ENCODE assay signal across 15 cellular contexts in the genomic region with DNA sequence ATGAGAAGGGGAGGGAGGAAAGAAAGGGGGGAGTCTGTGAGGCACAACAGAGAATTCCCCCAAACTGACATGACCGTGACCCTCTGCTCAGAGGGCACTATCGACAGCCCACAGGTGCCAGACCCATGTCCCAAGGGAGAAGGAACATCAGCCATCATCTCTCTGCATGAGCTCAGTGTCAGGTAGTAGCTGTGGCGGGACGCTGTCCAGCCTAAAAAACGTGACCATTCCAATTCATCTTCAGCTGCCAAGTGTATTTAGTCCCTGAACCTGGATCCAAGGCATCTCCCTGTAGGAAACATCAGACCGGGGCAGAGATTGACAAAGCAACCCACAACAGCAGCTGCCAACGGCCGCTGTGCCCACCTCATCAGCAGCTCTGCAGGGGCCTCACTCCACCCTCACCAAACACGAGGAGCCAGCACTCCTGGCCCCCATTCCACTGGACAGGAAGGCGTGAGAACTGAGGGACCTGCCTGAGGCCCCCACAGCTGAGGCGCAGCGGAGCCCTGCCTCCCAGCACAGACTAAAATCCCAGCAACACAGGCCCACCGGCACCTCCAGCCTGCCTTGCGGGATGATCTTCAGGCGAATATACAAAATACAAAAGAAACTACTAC. TPM values are rescaled to one million over a fixed set of nuclear protein-coding genes. Genes with fewer than 3 reads are reported as not detected.
DNase-seq lines count a peak whose midpoint lies in the region; ATAC-seq and TF ChIP-seq lines count a peak whose summit lies in the region.
"Had no signal": no experiment of that assay in that cellular context is flagged by ENCODE, and none has a peak within 500 bp of the region (broad histone marks: within the 10 kb centered on the region; RNA-seq: fewer than 3 reads in every experiment).

No MANE protein-coding gene starts in this region.

- CTCF ChIA-PET in Caco-2 (lab: Charles Lee): interaction anchor here (0.6 to 1.8 kb wide), 3 partner anchors 8 to 22 kb away, joined by 3 to 12 read pairs (median 6); partner anchors contain the start of gene TAF1C

- H3K4me3 ChIP-seq in Caco-2 (ENCODE audit: low read depth, low read length) (no peak overlapping the region), heart right ventricle (no peak overlapping the region), skeletal muscle tissue (ENCODE audit: low read length in 3 of 3) (no peak overlapping the region)

- POLR2A ChIA-PET in Caco-2 (lab: Charles Lee): no interaction called here

- H3K36me3 ChIP-seq in Caco-2 (ENCODE audit: control insufficient read depth, insufficient read depth, low read length): peaks cover 1% of the 10 kb centered on the region
- peaks cover 0 to 58% (median 43%) of the 10 kb centered on the region in 9 donors for H3K36me3 ChIP-seq in heart right ventricle
- peaks cover 35 to 40% (median 38%) of the 10 kb centered on the region in 3 donors for H3K36me3 ChIP-seq in skeletal muscle tissue (ENCODE audit: control insufficient read depth in 3 of 3, insufficient read depth in 3 of 3, low read length in 3 of 3)

- H3K9me3 ChIP-seq in Caco-2: no peaks in the 10 kb centered on the region
- H3K9me3 ChIP-seq in heart right ventricle: no peaks in the 10 kb centered on the region
- H3K9me3 ChIP-seq in skeletal muscle tissue (ENCODE audit: control insufficient read depth in 3 of 3, low read length in 3 of 3): no peaks in the 10 kb centered on the region

- no peaks in the 10 kb centered on the region for H3K4me1 Mint-ChIP-seq in Caco-2 (ENCODE audit: low read depth, unreplicated experiment)
- peaks cover 6% of the 10 kb centered on the region for H3K4me1 Mint-ChIP-seq in activated T-helper 1 cell treated with anti-CD3 and anti-CD28 coated beads, Interleukin-12 subunit alpha, Interleukin-12 subunit beta, Interleukin-2, Interleukin-4 antibody, amounts not matched to agents 30 ng/mL and 10 ng/mL and 1 ng/mL, durations not matched to agents 14 hours and 24 hours and 36 hours (ENCODE audit: low read depth)

- peak in 2 of 8 donors; percentile 8 for ATAC-seq in heart right ventricle
- ATAC-seq in HG02852 (IDR thresholded peaks at IDR 0.05; ENCODE audit: unreplicated experiment): no peak
- no peak for ATAC-seq in GM18858 (IDR thresholded peaks at IDR 0.05; ENCODE audit: unreplicated experiment)
- no peak for ATAC-seq in HG02610 (IDR thresholded peaks at IDR 0.05; ENCODE audit: unreplicated experiment)
- ATAC-seq: natural killer cell treated with Interleukin-12 subunit alpha and Interleukin-12 subunit beta and Interleukin-15 and Interleukin-18, amount 100 ng/mL, for 72 hours had no signal

- TF ChIP-seq CTCF in Caco-2 (IDR thresholded peaks at IDR 0.05; ENCODE audit: insufficient read depth in 1 of 2, low read depth in 1 of 2, low read length in 1 of 2, severe bottlenecking in 1 of 2, unreplicated experiment in 1 of 2) (no peak), heart right ventricle (IDR thresholded peaks at IDR 0.05) (no peak)

- intact Hi-C loops in Caco-2 (cut with micrococcal nuclease; ENCODE audit: unreplicated experiment) (no loop called here), heart right ventricle (cut with DNase I) (loop anchor here in 3 of 10 donors (5.0 to 10.0 kb wide), 6 partner anchors 61 to 351 kb away; partner anchors contain the start of genes NECAB2 (in 2 of the 3) and MBTPS1 (in 1 of the 3))
- intact Hi-C loops in activated T-helper 1 cell treated with anti-CD3 and anti-CD28 coated beads, Interleukin-12 subunit alpha, Interleukin-12 subunit beta, Interleukin-2, Interleukin-4 antibody, amounts not matched to agents 30 ng/mL and 10 ng/mL and 1 ng/mL, durations not matched to agents 14 hours and 24 hours and 36 hours (cut with micrococcal nuclease): no loop called here

- no peaks in the 10 kb centered on the region for H3K27me3 ChIP-seq in Caco-2 (replicated peaks; ENCODE audit: control insufficient read depth, insufficient read depth, low read length)
- no peaks in the 10 kb centered on the region for H3K27me3 ChIP-seq in heart right ventricle
- H3K27me3 ChIP-seq in skeletal muscle tissue (ENCODE audit: control insufficient read depth in 3 of 3, insufficient read depth in 3 of 3, low read length in 3 of 3): no peaks in the 10 kb centered on the region

- TSS peak; percentile 10 for BruUV-seq in Caco-2 (replicated peaks; lab: Mats Ljungman, UMichigan)

- peaks cover 16% of the 10 kb centered on the region for H3K4me1 ChIP-seq in Caco-2
- H3K4me1 ChIP-seq in heart right ventricle: peaks cover 30 to 74% (median 43%) of the 10 kb centered on the region in 9 donors
- peaks cover 11 to 29% (median 25%) of the 10 kb centered on the region in 3 donors for H3K4me1 ChIP-seq in skeletal muscle tissue (ENCODE audit: control insufficient read depth in 3 of 3, insufficient read depth in 3 of 3, low read length in 3 of 3)

- H3K9ac ChIP-seq in skeletal muscle tissue (ENCODE audit: low read depth in 1 of 3, low read length in 3 of 3): no peak overlapping the region

- no peak for DNase-seq in Caco-2
- no peak for DNase-seq in activated T-helper 1 cell treated with anti-CD3 and anti-CD28 coated beads, Interleukin-12 subunit alpha, Interleukin-12 subunit beta, Interleukin-2, Interleukin-4 antibody, amounts not matched to agents 30 ng/mL and 10 ng/mL and 1 ng/mL, durations not matched to agents 14 hours and 24 hours and 36 hours (ENCODE audit: low spot score)
- no peak for DNase-seq in heart right ventricle
- no peak for DNase-seq in DMS153 treated with DMSO at 0.1 percent for 48 hours (lab: John Stamatoyannopoulos, UW; ENCODE audit: unreplicated experiment)
- DNase-seq: activated T-cell treated with anti-CD3 and anti-CD28 coated beads, Interleukin-2, amount 50 U/mL, for 4 hours; KG1; NCI-H187; SHP77 treated with DMSO at 0.1 percent for 48 hours had no signal

- H3K27me3 Mint-ChIP-seq in Caco-2 (ENCODE audit: insufficient read depth, unreplicated experiment): no peaks in the 10 kb centered on the region
- no peaks in the 10 kb centered on the region for H3K27me3 Mint-ChIP-seq in activated T-helper 1 cell treated with anti-CD3 and anti-CD28 coated beads, Interleukin-12 subunit alpha, Interleukin-12 subunit beta, Interleukin-2, Interleukin-4 antibody, amounts not matched to agents 30 ng/mL and 10 ng/mL and 1 ng/mL, durations not matched to agents 14 hours and 24 hours and 36 hours (ENCODE audit: insufficient read depth)
- H3K27me3 Mint-ChIP-seq: central memory CD8-positive, alpha-beta T cell had no signal

- WGBS in heart right ventricle, 2 donors: 79 to 80% methylated on average over 15 of the region's 15 CpGs

- H3K36me3 Mint-ChIP-seq in Caco-2 (ENCODE audit: insufficient read depth, unreplicated experiment): peaks cover 14% of the 10 kb centered on the region
- peaks cover 14% of the 10 kb centered on the region for H3K36me3 Mint-ChIP-seq in activated T-helper 1 cell treated with anti-CD3 and anti-CD28 coated beads, Interleukin-12 subunit alpha, Interleukin-12 subunit beta, Interleukin-2, Interleukin-4 antibody, amounts not matched to agents 30 ng/mL and 10 ng/mL and 1 ng/mL, durations not matched to agents 14 hours and 24 hours and 36 hours (ENCODE audit: low read depth)
- H3K36me3 Mint-ChIP-seq: natural killer cell treated with Interleukin-12 subunit alpha and Interleukin-12 subunit beta and Interleukin-15 and Interleukin-18, amount 100 ng/mL, for 72 hours had no signal

- H3K9me3 Mint-ChIP-seq in Caco-2 (ENCODE audit: unreplicated experiment): no peaks in the 10 kb centered on the region
- no peaks in the 10 kb centered on the region for H3K9me3 Mint-ChIP-seq in activated T-helper 1 cell treated with anti-CD3 and anti-CD28 coated beads, Interleukin-12 subunit alpha, Interleukin-12 subunit beta, Interleukin-2, Interleukin-4 antibody, amounts not matched to agents 30 ng/mL and 10 ng/mL and 1 ng/mL, durations not matched to agents 14 hours and 24 hours and 36 hours
- H3K9me3 Mint-ChIP-seq: activated T-cell treated with anti-CD3 and anti-CD28 coated beads, Interleukin-2, amount 50 U/mL, for 4 hours; central memory CD8-positive, alpha-beta T cell; natural killer cell treated with Interleukin-12 subunit alpha and Interleukin-12 subunit beta and Interleukin-15 and Interleukin-18, amount 100 ng/mL, for 72 hours had no signal

- H3K27ac ChIP-seq in heart right ventricle (peak overlapping the region in 8 of 10 donors; percentile 62 to 91 (median 87)), skeletal muscle tissue (ENCODE audit: low read depth, low read length) (peak overlapping the region; percentile 44)

- no peak overlapping the region for H3K4me3 Mint-ChIP-seq in Caco-2 (ENCODE audit: unreplicated experiment)
- H3K4me3 Mint-ChIP-seq in activated T-helper 1 cell treated with anti-CD3 and anti-CD28 coated beads, Interleukin-12 subunit alpha, Interleukin-12 subunit beta, Interleukin-2, Interleukin-4 antibody, amounts not matched to agents 30 ng/mL and 10 ng/mL and 1 ng/mL, durations not matched to agents 14 hours and 24 hours and 36 hours: no peak overlapping the region
- H3K4me3 Mint-ChIP-seq: activated T-cell treated with anti-CD3 and anti-CD28 coated beads, Interleukin-2, amount 50 U/mL, for 4 hours; central memory CD8-positive, alpha-beta T cell; natural killer cell treated with Interleukin-12 subunit alpha and Interleukin-12 subunit beta and Interleukin-15 and Interleukin-18, amount 100 ng/mL, for 72 hours had no signal

- H3K27ac Mint-ChIP-seq in Caco-2 (ENCODE audit: unreplicated experiment): no peak overlapping the region
- peak overlapping the region; percentile 61 for H3K27ac Mint-ChIP-seq in activated T-helper 1 cell treated with anti-CD3 and anti-CD28 coated beads, Interleukin-12 subunit alpha, Interleukin-12 subunit beta, Interleukin-2, Interleukin-4 antibody, amounts not matched to agents 30 ng/mL and 10 ng/mL and 1 ng/mL, durations not matched to agents 14 hours and 24 hours and 36 hours
- H3K27ac Mint-ChIP-seq: natural killer cell treated with Interleukin-12 subunit alpha and Interleukin-12 subunit beta and Interleukin-15 and Interleukin-18, amount 100 ng/mL, for 72 hours had no signal

RNA-seq across cellular contexts. Expression of gene TAF1C, which starts 8.6 kb away (rescaled TPM):
- total RNA-seq in Caco-2 (2022) (69.9 and 79.7 TPM in 2 replicates), heart right ventricle (10 to 100 TPM; 14.2 to 34.0 (median 20.9) TPM), skeletal muscle tissue (14.1 TPM)
- total RNA-seq in activated T-helper 1 cell treated with anti-CD3 and anti-CD28 coated beads, Interleukin-12 subunit alpha, Interleukin-12 subunit beta, Interleukin-2, Interleukin-4 antibody, amounts not matched to agents 30 ng/mL and 10 ng/mL and 1 ng/mL, durations not matched to agents 14 hours and 24 hours and 36 hours: 67.9 and 74.4 TPM in 2 replicates
- 10 to 100 TPM; 24.7 to 76.7 TPM for polyA plus RNA-seq in heart right ventricle

RNA-seq across cellular contexts. Expression of gene ADAD2, which starts 12.7 kb away (rescaled TPM):
- not detected in 2 replicates for total RNA-seq in Caco-2 (2022)
- total RNA-seq in activated T-helper 1 cell treated with anti-CD3 and anti-CD28 coated beads, Interleukin-12 subunit alpha, Interleukin-12 subunit beta, Interleukin-2, Interleukin-4 antibody, amounts not matched to agents 30 ng/mL and 10 ng/mL and 1 ng/mL, durations not matched to agents 14 hours and 24 hours and 36 hours: not detected in 2 replicates
- 1 to 10 TPM in 3 of 10 donors, under 1 TPM in 3, not detected in 4; 0.52 to 2.2 (median 0.85) TPM for total RNA-seq in heart right ventricle
- polyA plus RNA-seq in heart right ventricle: 1 to 10 TPM in 1 of 2 donors, under 1 TPM in 1; 0.36 to 5.9 TPM
- not detected for total RNA-seq in skeletal muscle tissue
- total RNA-seq: fibroblast of lung; natural killer cell treated with Interleukin-12 subunit alpha and Interleukin-12 subunit beta and Interleukin-15 and Interleukin-18, amount 100 ng/mL, for 72 hours had no signal
- polyA plus RNA-seq: fibroblast of lung had no signal

RNA-seq across cellular contexts. Expression of gene DNAAF1, which starts 33.1 kb away (rescaled TPM):
- total RNA-seq in Caco-2 (2022): 0.07 TPM in 1 of 2 replicates, not detected in the other
- not detected in 2 replicates for total RNA-seq in activated T-helper 1 cell treated with anti-CD3 and anti-CD28 coated beads, Interleukin-12 subunit alpha, Interleukin-12 subunit beta, Interleukin-2, Interleukin-4 antibody, amounts not matched to agents 30 ng/mL and 10 ng/mL and 1 ng/mL, durations not matched to agents 14 hours and 24 hours and 36 hours
- under 1 TPM in 3 of 10 donors, not detected in 7; 0.23 to 0.54 (median 0.28) TPM for total RNA-seq in heart right ventricle
- 1 to 10 TPM in 1 of 2 donors, under 1 TPM in 1; 0.33 to 2.6 TPM for polyA plus RNA-seq in heart right ventricle
- not detected for total RNA-seq in skeletal muscle tissue
- total RNA-seq: activated T-cell treated with anti-CD3 and anti-CD28 coated beads, Interleukin-2, amount 50 U/mL, for 4 hours; fibroblast of lung; natural killer cell treated with Interleukin-12 subunit alpha and Interleukin-12 subunit beta and Interleukin-15 and Interleukin-18, amount 100 ng/mL, for 72 hours had no signal
- polyA plus RNA-seq: fibroblast of lung had no signal

RNA-seq across cellular contexts. Expression of gene HSDL1, which starts 33.3 kb away (rescaled TPM):
- total RNA-seq in Caco-2 (2022) (21.0 and 23.7 TPM in 2 replicates), heart right ventricle (10 to 100 TPM; 19.4 to 38.5 (median 25.3) TPM), skeletal muscle tissue (17.2 TPM)
- 19.2 and 23.1 TPM in 2 replicates for total RNA-seq in activated T-helper 1 cell treated with anti-CD3 and anti-CD28 coated beads, Interleukin-12 subunit alpha, Interleukin-12 subunit beta, Interleukin-2, Interleukin-4 antibody, amounts not matched to agents 30 ng/mL and 10 ng/mL and 1 ng/mL, durations not matched to agents 14 hours and 24 hours and 36 hours
- polyA plus RNA-seq in heart right ventricle: 10 to 100 TPM in 1 of 2 donors, 1 to 10 TPM in 1; 9.9 to 13.7 TPM
